22 cellular contexts compared by ENCODE assay signal in genomic region chr9:4638968-4639367, GRCh38.
"Had no signal": no experiment of that assay in that cellular context is flagged by ENCODE, and none has a peak within 500 bp of the region (broad histone marks: within the 10 kb centered on the region; RNA-seq: fewer than 3 reads in every experiment).

No MANE protein-coding gene starts in this region.

- H3K27ac Mint-ChIP-seq: nephron; progenitor cell of endocrine pancreas; stimulated activated effector memory CD8-positive, alpha-beta T cell treated with anti-CD3 and anti-CD28 coated beads, Interleukin-12 subunit alpha, Interleukin-12 subunit beta, amount 100 ng/mL, for 72 hours; type B pancreatic cell had no signal

- H3K4me1 ChIP-seq: heart left ventricle, pancreas, suprapubic skin had no signal

- DNase-seq: effector CD4-positive, alpha-beta T cell; heart left ventricle; hippocampal formation; left colon; left ventricle myocardium superior; mesenchymal stem cell; midbrain; occipital lobe; pancreas; right cardiac atrium; small intestine; stimulated activated CD4-positive, alpha-beta T cell treated with anti-CD3 and anti-CD28 coated beads, Interleukin-2, amount 100 ng/mL, for 48 hours; stimulated activated CD8-positive, alpha-beta memory T cell treated with anti-CD3 and anti-CD28 coated beads, Interleukin-4, amount 100 ng/mL, for 48 hours; stimulated activated naive CD8-positive, alpha-beta T cell treated with anti-CD3 and anti-CD28 coated beads, Interleukin-15, Interleukin-2, amounts not matched to agents 100 U/mL and 50 U/mL, for 24 hours; thyroid gland had no signal

- H3K36me3 Mint-ChIP-seq: stimulated activated effector memory CD8-positive, alpha-beta T cell treated with anti-CD3 and anti-CD28 coated beads, Interleukin-12 subunit alpha, Interleukin-12 subunit beta, amount 100 ng/mL, for 72 hours; type B pancreatic cell had no signal

- ATAC-seq: esophagus mucosa; heart left ventricle; left colon; left ventricle myocardium superior; pancreas; right cardiac atrium; stimulated activated effector memory CD8-positive, alpha-beta T cell treated with anti-CD3 and anti-CD28 coated beads, Interleukin-12 subunit alpha, Interleukin-12 subunit beta, amount 100 ng/mL, for 72 hours; stimulated activated naive CD8-positive, alpha-beta T cell treated with anti-CD3 and anti-CD28 coated beads, Interleukin-15, Interleukin-2, amounts not matched to agents 100 U/mL and 50 U/mL, for 24 hours had no signal

- H3K27me3 Mint-ChIP-seq: progenitor cell of endocrine pancreas, type B pancreatic cell had no signal

- H3K27me3 ChIP-seq: heart left ventricle, pancreas, suprapubic skin, thyroid gland had no signal

- H3K9me3 Mint-ChIP-seq: nephron; stimulated activated effector memory CD8-positive, alpha-beta T cell treated with anti-CD3 and anti-CD28 coated beads, Interleukin-12 subunit alpha, Interleukin-12 subunit beta, amount 100 ng/mL, for 72 hours; type B pancreatic cell had no signal

- H3K4me3 Mint-ChIP-seq: nephron; stimulated activated effector memory CD8-positive, alpha-beta T cell treated with anti-CD3 and anti-CD28 coated beads, Interleukin-12 subunit alpha, Interleukin-12 subunit beta, amount 100 ng/mL, for 72 hours; type B pancreatic cell had no signal

- H3K4me3 ChIP-seq: heart left ventricle, lung, pancreas, suprapubic skin, thyroid gland had no signal

- H3K9me3 ChIP-seq: heart left ventricle, pancreas, suprapubic skin, thyroid gland had no signal

- H3K4me1 Mint-ChIP-seq: nephron; stimulated activated effector memory CD8-positive, alpha-beta T cell treated with anti-CD3 and anti-CD28 coated beads, Interleukin-12 subunit alpha, Interleukin-12 subunit beta, amount 100 ng/mL, for 72 hours had no signal

- H3K27ac ChIP-seq: heart left ventricle, pancreas, suprapubic skin, thyroid gland had no signal

- H3K36me3 ChIP-seq: heart left ventricle, pancreas, suprapubic skin, thyroid gland had no signal
